ENCODE assay signal across 9 cellular contexts in the genomic region with DNA sequence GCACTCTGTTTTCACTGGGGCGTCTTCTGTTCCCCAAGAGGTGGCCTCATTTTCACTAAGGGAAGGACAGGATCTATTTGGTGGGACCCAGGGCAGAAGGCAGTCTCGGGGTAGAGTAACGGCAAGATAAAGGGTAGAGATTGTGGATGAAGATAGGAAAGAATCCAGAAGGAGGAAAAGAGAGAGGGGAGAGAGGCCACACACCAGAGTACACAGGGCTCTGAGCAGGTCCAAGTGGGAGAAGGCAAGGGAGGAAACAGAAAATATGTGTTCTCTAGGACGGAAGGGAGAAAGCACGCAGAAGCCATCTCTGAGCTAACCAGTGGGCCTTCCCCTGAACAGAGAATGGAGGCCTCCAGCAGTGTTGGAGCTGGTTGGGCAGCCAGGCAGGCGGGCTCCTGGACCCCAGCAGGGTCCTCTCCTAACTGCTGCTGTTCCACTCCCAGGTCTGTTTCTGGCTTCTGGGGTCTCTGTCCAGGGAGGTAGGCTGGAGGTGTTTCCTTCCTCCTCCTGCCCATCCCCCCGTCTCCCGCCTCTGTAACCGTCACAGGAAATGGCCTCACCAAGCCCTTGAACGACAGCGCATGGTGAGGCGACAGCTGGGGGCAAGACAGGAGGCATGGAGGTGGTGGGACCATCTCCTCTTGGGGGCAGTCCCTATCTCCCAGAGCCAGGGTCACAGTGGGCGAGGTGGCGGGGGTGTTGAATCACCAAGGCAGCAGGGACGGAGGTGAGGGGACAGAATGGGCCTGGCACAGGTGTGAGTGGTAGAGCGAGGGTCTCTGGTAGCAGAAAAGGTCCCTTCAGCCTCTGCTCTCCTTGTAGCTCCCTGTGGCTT. TPM values are rescaled to one million over a fixed set of nuclear protein-coding genes. Genes with fewer than 3 reads are reported as not detected.
A peak's percentile ranks its signal among the peaks of the same experiment; 100 is the strongest.
DNase-seq lines count a peak whose midpoint lies in the region; TF ChIP-seq lines count a peak whose summit lies in the region.
"Had no signal": no experiment of that assay in that cellular context is flagged by ENCODE, and none has a peak within 500 bp of the region (broad histone marks: within the 10 kb centered on the region; RNA-seq: fewer than 3 reads in every experiment).

No MANE protein-coding gene starts in this region.

- peak overlapping the region; percentile 89 to 93 for H3K4me3 ChIP-seq in CD4-positive, alpha-beta memory T cell (ENCODE audit: low read length in 2 of 2)

- H3K36me3 ChIP-seq in CD4-positive, alpha-beta memory T cell (ENCODE audit: insufficient read depth, low read length) = peaks cover 22% of the 10 kb centered on the region

- H3K4me1 ChIP-seq in CD4-positive, alpha-beta memory T cell (ENCODE audit: insufficient read depth, low read length) = peaks cover 91% of the 10 kb centered on the region

- no peak for TF ChIP-seq CTCF in nephron progenitor cell (IDR thresholded peaks at IDR 0.05)

- peaks cover 17 to 45% of the 10 kb centered on the region in 2 donors for H3K36me3 Mint-ChIP-seq in CD4-positive, alpha-beta memory T cell
- no peaks in the 10 kb centered on the region for H3K36me3 Mint-ChIP-seq in nephron progenitor cell (ENCODE audit: low read depth)

- H3K9me3 Mint-ChIP-seq in CD4-positive, alpha-beta memory T cell = no peaks in the 10 kb centered on the region
- H3K9me3 Mint-ChIP-seq in nephron progenitor cell = no peaks in the 10 kb centered on the region

- peak; percentile 45 to 69 (median 51) for DNase-seq in CD4-positive, alpha-beta memory T cell
- DNase-seq in Kasumi-1 (lab: John Stamatoyannopoulos, UW) = peak; percentile 78 to 88
- DNase-seq in activated T-cell treated with anti-CD3 and anti-CD28 coated beads for 24 hours (ENCODE audit: low read depth) = peak; percentile 67
- DNase-seq in nephron progenitor cell = no peak
- no peak for DNase-seq in HuH-7 (ENCODE audit: low spot score)
- no peak for DNase-seq in NCI-H2171 treated with DMSO at 0.1 percent for 48 hours (lab: John Stamatoyannopoulos, UW)
- no peak for DNase-seq in pons (ENCODE audit: low spot score)
- DNase-seq in mucosa of gallbladder (ENCODE audit: low spot score) = no peak

- H3K27me3 Mint-ChIP-seq in CD4-positive, alpha-beta memory T cell = no peaks in the 10 kb centered on the region
- peaks cover 11% of the 10 kb centered on the region for H3K27me3 Mint-ChIP-seq in nephron progenitor cell (ENCODE audit: low read depth, poor library complexity)

- POLR2A ChIA-PET in CD4-positive, alpha-beta memory T cell (lab: Charles Lee; ENCODE audit: partially characterized antibody) = interaction anchor here (0.8 to 10.7 kb wide), 7 partner anchors 7 to 189 kb away, joined by 3 to 164 read pairs (median 4); partner anchors contain the start of genes ARL8A and PPP1R12B

- H3K9me3 ChIP-seq in CD4-positive, alpha-beta memory T cell (ENCODE audit: control insufficient read depth in 1 of 2, low read length in 2 of 2) = no peaks in the 10 kb centered on the region

- peak overlapping the region; percentile 94 to 99 (median 99) for H3K27ac Mint-ChIP-seq in CD4-positive, alpha-beta memory T cell
- no peak overlapping the region for H3K27ac Mint-ChIP-seq in nephron progenitor cell

- intact Hi-C loops in CD4-positive, alpha-beta memory T cell (cut with micrococcal nuclease) = loop anchor here (1.0 kb wide), 1 partner anchor 15 kb away; the partner anchor contains the start of gene ARL8A

- CTCF ChIA-PET in CD4-positive, alpha-beta memory T cell (lab: Charles Lee; ENCODE audit: partially characterized antibody) = interaction anchor here (0.7 to 5.6 kb wide), 14 partner anchors 8 to 178 kb away, joined by 3 to 41 read pairs (median 6); partner anchors contain the start of gene LGR6

- peak overlapping the region; percentile 93 for H3K27ac ChIP-seq in CD4-positive, alpha-beta memory T cell (ENCODE audit: low read depth, low read length)

- H3K4me1 Mint-ChIP-seq in CD4-positive, alpha-beta memory T cell = peaks cover 58 to 97% (median 78%) of the 10 kb centered on the region in 4 donors
- H3K4me1 Mint-ChIP-seq in nephron progenitor cell = peaks cover 83% of the 10 kb centered on the region

- H3K4me3 Mint-ChIP-seq in CD4-positive, alpha-beta memory T cell = peak overlapping the region; percentile 92 to 98 (median 96)
- peak overlapping the region; percentile 21 for H3K4me3 Mint-ChIP-seq in nephron progenitor cell

- H3K27me3 ChIP-seq in CD4-positive, alpha-beta memory T cell (ENCODE audit: insufficient read depth, low read length) = no peaks in the 10 kb centered on the region

RNA-seq across cellular contexts. Expression of gene PTPN7, which starts 0.6 kb away (rescaled TPM):
- total RNA-seq in CD4-positive, alpha-beta memory T cell = 10 to 100 TPM; 67.6 to 68.4 TPM
- polyA plus RNA-seq in CD4-positive, alpha-beta memory T cell = 10 to 100 TPM; 50.5 to 84.1 TPM
- total RNA-seq in mucosa of gallbladder = 9.3 TPM

RNA-seq across cellular contexts. Expression of gene ARL8A, which starts 15.2 kb away (rescaled TPM):
- 10 to 100 TPM; 48.1 to 55.0 TPM for total RNA-seq in CD4-positive, alpha-beta memory T cell
- polyA plus RNA-seq in CD4-positive, alpha-beta memory T cell = 10 to 100 TPM in 1 of 2 donors, 1 to 10 TPM in 1; 7.1 to 10.8 TPM
- 89.5 TPM for total RNA-seq in mucosa of gallbladder

RNA-seq across cellular contexts. Expression of gene LGR6, which starts 33.8 kb away (rescaled TPM):
- total RNA-seq in CD4-positive, alpha-beta memory T cell = under 1 TPM in 1 of 2 experiments, not detected in 1; 0.17 TPM
- polyA plus RNA-seq in CD4-positive, alpha-beta memory T cell = under 1 TPM; 0.16 to 0.33 TPM
- 60.7 TPM for total RNA-seq in mucosa of gallbladder

RNA-seq across cellular contexts. Expression of gene GPR37L1, which starts 37.0 kb away (rescaled TPM):
- total RNA-seq in CD4-positive, alpha-beta memory T cell = not detected
- polyA plus RNA-seq in CD4-positive, alpha-beta memory T cell = under 1 TPM in 1 of 2 donors, not detected in 1; 0.07 TPM
- 0.14 TPM for total RNA-seq in mucosa of gallbladder
- polyA plus RNA-seq: keratinocyte had no signal

Comparison
In these comparisons a context has a peak if more than half of its experiments do, and no peak if none do; other contexts are left out.
1. DNase-seq: peak in CD4-positive, alpha-beta memory T cell (5 of 5), Kasumi-1 (2 of 2) and activated T-cell treated with anti-CD3 and anti-CD28 coated beads for 24 hours (single experiment); none in nephron progenitor cell (single experiment), HuH-7 (single experiment), NCI-H2171 treated with DMSO at 0.1 percent for 48 hours (single experiment), pons (single experiment) and mucosa of gallbladder (single experiment).
2. RNA of gene LGR6, which starts 33.8 kb away (total RNA-seq): 60.7 TPM in mucosa of gallbladder (single experiment); 0.17 TPM in CD4-positive, alpha-beta memory T cell; every median in the first group is over 10 times any median in the second.